In the genomic region with DNA sequence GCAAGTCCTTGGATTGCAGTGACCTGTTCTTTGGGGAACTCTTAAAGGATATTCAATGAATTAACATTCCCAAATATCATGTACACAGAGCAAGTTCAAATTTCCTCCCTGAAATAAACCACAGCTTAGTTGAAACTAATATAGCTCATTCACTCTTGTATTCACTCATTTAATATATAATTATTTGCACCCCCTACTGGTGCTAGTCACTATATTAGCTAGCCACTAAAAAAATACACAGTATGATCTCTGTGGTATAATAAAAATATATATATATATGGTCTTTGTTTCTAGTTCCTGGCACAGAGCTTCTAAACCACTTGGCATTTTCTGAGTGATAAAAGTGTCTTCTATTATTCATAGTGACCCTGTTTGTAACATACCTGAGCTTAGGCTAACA, we compare ENCODE assay signal across 20 cellular contexts.
A peak's percentile ranks its signal among the peaks of the same experiment; 100 is the strongest.
DNase-seq lines count a peak whose midpoint lies in the region; FAIRE-seq and TF ChIP-seq lines count a peak whose summit lies in the region.
"Had no signal": no experiment of that assay in that cellular context is flagged by ENCODE, and none has a peak within 500 bp of the region (broad histone marks: within the 10 kb centered on the region; RNA-seq: fewer than 3 reads in every experiment).

No MANE protein-coding gene starts in this region.

- DNase-seq in EH (ENCODE audit: low read depth) (peak; percentile 5), bronchial epithelial cell (ENCODE audit: low read depth) (peak; percentile 15), kidney epithelial cell (ENCODE audit: low read depth) (no peak), MG63 (no peak), NCI-H2029 treated with DMSO at 0.1 percent for 48 hours (lab: John Stamatoyannopoulos, UW) (no peak), NCI-H345 (lab: John Stamatoyannopoulos, UW) (no peak)
- no peak for DNase-seq in central memory CD4-positive, alpha-beta T cell
- DNase-seq: activated CD4-positive, alpha-beta T cell treated with anti-CD3 and anti-CD28 coated beads, Interleukin-2, amount 50 U/mL, for 48 hours; activated naive CD8-positive, alpha-beta T cell treated with anti-CD3 and anti-CD28 coated beads, Interleukin-2, amount 10 ng/mL, durations not matched to agents 7 days and 5 days; activated T-cell treated with anti-CD3 and anti-CD28 coated beads, Interleukin-2, amount 50 U/mL, for 48 hours; CD4-positive, alpha-beta T cell; erythroblast; left ventricle myocardium superior; NCI-H1092 treated with DMSO at 0.1 percent for 48 hours; posterior cingulate gyrus; spleen; stimulated activated naive CD4-positive, alpha-beta T cell treated with Interleukin-2 at 50 U/mL for 16 hours had no signal

- no peak overlapping the region for H3K4me3 ChIP-seq in bronchial epithelial cell (ENCODE audit: low read depth, low read length)
- H3K4me3 ChIP-seq in kidney epithelial cell (ENCODE audit: low read depth, low read length) = no peak overlapping the region
- H3K4me3 ChIP-seq in MG63 = no peak overlapping the region
- H3K4me3 ChIP-seq: SK-N-MC, spleen had no signal

- H3K27me3 ChIP-seq in bronchial epithelial cell (ENCODE audit: control insufficient read depth, insufficient read depth, low read length) = no peaks in the 10 kb centered on the region
- H3K27me3 ChIP-seq in kidney epithelial cell (ENCODE audit: control insufficient read depth, insufficient read depth, low read length) = no peaks in the 10 kb centered on the region
- no peaks in the 10 kb centered on the region for H3K27me3 ChIP-seq in MG63
- H3K27me3 ChIP-seq: spleen had no signal

- peak; percentile 44 for TF ChIP-seq CTCF in LNCAP (IDR thresholded peaks at IDR 0.05)
- TF ChIP-seq CTCF in bronchial epithelial cell (IDR thresholded peaks at IDR 0.05; ENCODE audit: insufficient read depth, low read length, severe bottlenecking) = no peak
- peak; percentile 9 for TF ChIP-seq CTCF in kidney epithelial cell (IDR thresholded peaks at IDR 0.05; ENCODE audit: insufficient read depth, low read length, poor library complexity, severe bottlenecking)

- H3K36me3 ChIP-seq in bronchial epithelial cell (ENCODE audit: control insufficient read depth, insufficient read depth, low read length) (no peaks in the 10 kb centered on the region), kidney epithelial cell (ENCODE audit: control insufficient read depth, insufficient read depth, low read length) (no peaks in the 10 kb centered on the region), MG63 (no peaks in the 10 kb centered on the region)
- H3K36me3 ChIP-seq: spleen had no signal

- no peaks in the 10 kb centered on the region for H3K9me3 ChIP-seq in MG63
- H3K9me3 ChIP-seq: spleen had no signal

- FAIRE-seq in bronchial epithelial cell (lab: Jason Lieb, UNC) = no peak
- FAIRE-seq: HTR-8/SVneo had no signal

Comparison
In these comparisons a context has a peak if more than half of its experiments do, and no peak if none do; other contexts are left out.
1. DNase-seq: peak in EH (single experiment) and bronchial epithelial cell (single experiment); none in kidney epithelial cell (single experiment), MG63 (single experiment), NCI-H2029 treated with DMSO at 0.1 percent for 48 hours (single experiment), NCI-H345 (single experiment) and central memory CD4-positive, alpha-beta T cell (single experiment).